ENCODE assay signal across 19 cellular contexts in the genomic region with DNA sequence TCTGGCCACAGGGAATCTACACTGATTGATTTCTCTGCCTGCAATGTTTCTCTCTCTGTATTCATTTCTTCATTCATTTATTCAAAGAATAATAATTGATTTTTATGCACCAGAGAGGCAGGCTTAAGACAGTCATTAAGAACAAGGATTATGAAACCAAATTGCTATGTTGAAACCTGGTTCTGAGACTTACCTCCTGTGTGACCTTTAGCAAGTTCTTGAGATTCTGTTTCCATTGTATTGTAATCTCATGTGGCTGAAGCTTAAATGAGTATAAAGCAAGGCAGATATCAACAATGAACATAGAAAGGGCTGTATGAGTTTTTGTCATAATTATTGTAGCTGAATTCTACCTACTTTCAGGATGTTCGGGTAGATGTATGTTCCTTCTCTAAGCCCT.
"Had no signal": no experiment of that assay in that cellular context is flagged by ENCODE, and none has a peak within 500 bp of the region (broad histone marks: within the 10 kb centered on the region; RNA-seq: fewer than 3 reads in every experiment).

No MANE protein-coding gene starts in this region.

- H3K4me3 ChIP-seq: MG63 had no signal

- H3K36me3 Mint-ChIP-seq: T-cell had no signal

- DNase-seq: KBM-7; MG63; NCI-H1092; NCI-H1105 treated with DMSO at 0.1 percent for 48 hours; NCI-H1417 treated with DMSO at 0.1 percent for 48 hours; NCI-H1930; NCI-H2081; NCI-H2107; NCI-H2227 treated with DMSO at 0.1 percent for 48 hours; NCI-H524 treated with DMSO at 0.1 percent for 48 hours; NCI-H774; NK-92 treated with Interleukin-12 subunit alpha and Interleukin-12 subunit beta, amount 100 ng/mL, for 24 hours; PC-3; SHP77; SK-N-SH; SW 1271; T-cell had no signal

- ATAC-seq: Panc1, PC-3, T-cell had no signal

- H3K27me3 ChIP-seq: MG63 had no signal

- H3K27ac Mint-ChIP-seq: T-cell had no signal

- H3K4me2 ChIP-seq: SK-N-SH had no signal

- H3K9ac ChIP-seq: SK-N-SH had no signal

- H3K36me3 ChIP-seq: MG63 had no signal

- H3K9me3 ChIP-seq: MG63, SK-N-SH had no signal

- H3K4me3 Mint-ChIP-seq: T-cell had no signal

- H3K27ac ChIP-seq: RWPE1 had no signal

- H3K27me3 Mint-ChIP-seq: T-cell had no signal
